ENCODE assay signal across 9 cellular contexts in genomic region chrX:149825424-149825823, GRCh38. TPM values are rescaled to one million over a fixed set of nuclear protein-coding genes. Genes with fewer than 3 reads are reported as not detected.
DNase-seq lines count a peak whose midpoint lies in the region; ATAC-seq and TF ChIP-seq lines count a peak whose summit lies in the region.
"Had no signal": no experiment of that assay in that cellular context is flagged by ENCODE, and none has a peak within 500 bp of the region (broad histone marks: within the 10 kb centered on the region; RNA-seq: fewer than 3 reads in every experiment).

No MANE protein-coding gene starts in this region.

- no peaks in the 10 kb centered on the region for H3K36me3 Mint-ChIP-seq in activated naive CD8-positive, alpha-beta T cell treated with anti-CD3 and anti-CD28 coated beads, Interleukin-2, amount 50 U/mL, for 24 hours (ENCODE audit: low read depth)
- H3K36me3 Mint-ChIP-seq in osteocyte (ENCODE audit: unreplicated experiment): no peaks in the 10 kb centered on the region

- no peak for TF ChIP-seq POLR2A in GM18505 (IDR thresholded peaks at IDR 0.05; ENCODE audit: borderline replicate concordance, extremely low read depth, insufficient read depth, insufficient read length)

- intact Hi-C loops in OCI-LY7 (cut with micrococcal nuclease; ENCODE audit: unreplicated experiment): no loop called here

- H3K4me3 ChIP-seq in OCI-LY7 (ENCODE audit: low read depth, low read length, poor library complexity, severe bottlenecking): no peak overlapping the region

- no peak overlapping the region for H3K27ac ChIP-seq in OCI-LY7 (ENCODE audit: low read depth, low read length, poor library complexity, severe bottlenecking)

- no peaks in the 10 kb centered on the region for H3K9me3 ChIP-seq in OCI-LY7 (ENCODE audit: low read length)

- no peaks in the 10 kb centered on the region for H3K9me2 ChIP-seq in OCI-LY7 (ENCODE audit: insufficient read depth, low read length)

- POLR2A ChIA-PET in OCI-LY7 (lab: Charles Lee): no interaction called here

- no peak overlapping the region for H3K4me3 Mint-ChIP-seq in activated naive CD8-positive, alpha-beta T cell treated with anti-CD3 and anti-CD28 coated beads, Interleukin-2, amount 50 U/mL, for 24 hours
- H3K4me3 Mint-ChIP-seq in osteocyte (ENCODE audit: unreplicated experiment): no peak overlapping the region

- CTCF ChIA-PET in OCI-LY7 (lab: Charles Lee; ENCODE audit: unreplicated experiment): no interaction called here

- H4K20me1 ChIP-seq in OCI-LY7 (ENCODE audit: insufficient read depth, low read length): no peaks in the 10 kb centered on the region

- H3K79me2 ChIP-seq in OCI-LY7 (ENCODE audit: insufficient read depth, low read depth, low read length): no peaks in the 10 kb centered on the region

- H3K4me2 ChIP-seq in OCI-LY7 (ENCODE audit: low read length): no peak overlapping the region

- peak; percentile 13 for DNase-seq in DMS153 treated with DMSO at 0.1 percent for 48 hours (lab: John Stamatoyannopoulos, UW; ENCODE audit: unreplicated experiment)
- DNase-seq in DMS153 (lab: John Stamatoyannopoulos, UW): no peak
- DNase-seq in OCI-LY7 (ENCODE audit: low spot score): peak; percentile 21
- peak; percentile 62 for DNase-seq in activated naive CD8-positive, alpha-beta T cell treated with anti-CD3 and anti-CD28 coated beads, Interleukin-2, amount 50 U/mL, for 24 hours
- no peak for DNase-seq in osteocyte (ENCODE audit: extremely low spot score, unreplicated experiment)
- no peak for DNase-seq in NCI-H146 treated with DMSO at 0.1 percent for 48 hours (lab: John Stamatoyannopoulos, UW; ENCODE audit: unreplicated experiment)
- no peak for DNase-seq in dedifferentiated amniotic fluid mesenchymal stem cell (ENCODE audit: extremely low spot score)

- BruUV-seq in OCI-LY7 (replicated peaks; lab: Mats Ljungman, UMichigan): no TSS peak

- no peak overlapping the region for H2AFZ ChIP-seq in OCI-LY7 (ENCODE audit: low read length)

- ATAC-seq in activated naive CD8-positive, alpha-beta T cell treated with anti-CD3 and anti-CD28 coated beads, Interleukin-2, amount 50 U/mL, for 24 hours: no peak
- ATAC-seq in GM18505 (IDR thresholded peaks at IDR 0.05; ENCODE audit: unreplicated experiment): no peak

- peaks cover 39% of the 10 kb centered on the region for H3K4me1 Mint-ChIP-seq in activated naive CD8-positive, alpha-beta T cell treated with anti-CD3 and anti-CD28 coated beads, Interleukin-2, amount 50 U/mL, for 24 hours
- peaks cover 8% of the 10 kb centered on the region for H3K4me1 Mint-ChIP-seq in osteocyte (ENCODE audit: unreplicated experiment)

- no peak overlapping the region for H3K27ac Mint-ChIP-seq in activated naive CD8-positive, alpha-beta T cell treated with anti-CD3 and anti-CD28 coated beads, Interleukin-2, amount 50 U/mL, for 24 hours
- H3K27ac Mint-ChIP-seq in osteocyte (ENCODE audit: unreplicated experiment): no peak overlapping the region

- H3K4me1 ChIP-seq in OCI-LY7 (ENCODE audit: insufficient read depth, low read length, poor library complexity, severe bottlenecking): no peaks in the 10 kb centered on the region

- peaks cover 14% of the 10 kb centered on the region for H3K27me3 Mint-ChIP-seq in activated naive CD8-positive, alpha-beta T cell treated with anti-CD3 and anti-CD28 coated beads, Interleukin-2, amount 50 U/mL, for 24 hours
- peaks cover 11% of the 10 kb centered on the region for H3K27me3 Mint-ChIP-seq in osteocyte (ENCODE audit: unreplicated experiment)

- H3K9me3 Mint-ChIP-seq in activated naive CD8-positive, alpha-beta T cell treated with anti-CD3 and anti-CD28 coated beads, Interleukin-2, amount 50 U/mL, for 24 hours: no peaks in the 10 kb centered on the region
- peaks cover 4% of the 10 kb centered on the region for H3K9me3 Mint-ChIP-seq in osteocyte (ENCODE audit: unreplicated experiment)

- H3K36me3 ChIP-seq in OCI-LY7 (ENCODE audit: insufficient read depth, low read length): no peaks in the 10 kb centered on the region

- peak; percentile 67 for TF ChIP-seq CTCF in OCI-LY7 (conservative IDR thresholded peaks at IDR 0.05; ENCODE audit: low read length)
- TF ChIP-seq CTCF in osteocyte (IDR thresholded peaks at IDR 0.05): peak; percentile 18

RNA-seq across cellular contexts. Expression of gene MAGEA9, which starts 43.7 kb away (rescaled TPM):
- total RNA-seq in OCI-LY7 (2014; rRNA removed; shearing (Covaris generic)): not detected in 2 replicates
- total RNA-seq in OCI-LY7 (2022) (not detected in 2 replicates), osteocyte (not detected in 2 replicates)
- total RNA-seq: T-helper 2 cell treated with Interferon-gamma antibody and Interleukin-4, amounts not matched to agents 100 ng/mL and 5 ng/mL, for 36 hours had no signal

RNA-seq across cellular contexts. Expression of gene HSFX1, which starts 51.6 kb away (rescaled TPM):
- total RNA-seq in OCI-LY7 (2014; rRNA removed; shearing (Covaris generic)): 0.73 TPM in 1 of 2 replicates, not detected in the other
- total RNA-seq in OCI-LY7 (2022): 0.52 and 0.80 TPM in 2 replicates
- 1.6 and 2.1 TPM in 2 replicates for total RNA-seq in osteocyte

RNA-seq across cellular contexts. Expression of gene MAGEA8, which starts 55.6 kb away (rescaled TPM):
- total RNA-seq in OCI-LY7 (2014; rRNA removed; shearing (Covaris generic)): not detected in 2 replicates
- not detected in 2 replicates for total RNA-seq in OCI-LY7 (2022)
- not detected in 2 replicates for total RNA-seq in osteocyte
- total RNA-seq: T-helper 2 cell treated with Interferon-gamma antibody and Interleukin-4, amounts not matched to agents 100 ng/mL and 5 ng/mL, for 36 hours had no signal

Comparison
In these comparisons a context has a peak if more than half of its experiments do, and no peak if none do; other contexts are left out.
1. DNase-seq: peak in DMS153 treated with DMSO at 0.1 percent for 48 hours (single experiment), OCI-LY7 (single experiment) and activated naive CD8-positive, alpha-beta T cell treated with anti-CD3 and anti-CD28 coated beads, Interleukin-2, amount 50 U/mL, for 24 hours (single experiment); none in DMS153 (single experiment), osteocyte (single experiment), NCI-H146 treated with DMSO at 0.1 percent for 48 hours (single experiment) and dedifferentiated amniotic fluid mesenchymal stem cell (single experiment).